1 cellular context compared by ENCODE assay signal in genomic region chr6:24402697-24403500, GRCh38.
TF ChIP-seq lines count a peak whose summit lies in the region.

Gene MRS2, plus strand, starts transcription at chr6:24402936. Its CDS starts 111 bp downstream, at chr6:24403047.

TF ChIP-seq in HCT116, 20 proteins besides CTCF, POLR2A, EP300 and RAD21 (continued from another document):
- peak; percentile 32 for TF ChIP-seq REST (IDR thresholded peaks at IDR 0.05; ENCODE audit: low read depth)
- no peak for TF ChIP-seq EZH2 (IDR thresholded peaks at IDR 0.05)
- peak; percentile 41; the same call in 1 of the 2 replicates for TF ChIP-seq EGR1 (IDR thresholded peaks at IDR 0.05; ENCODE audit: low read depth)
- TF ChIP-seq ATF3 (IDR thresholded peaks at IDR 0.05): no peak
- TF ChIP-seq ZNF274 (IDR thresholded peaks at IDR 0.05; ENCODE audit: low read depth, low read length): no peak
- TF ChIP-seq MAX (IDR thresholded peaks at IDR 0.05): peak; percentile 50
- TF ChIP-seq CEBPB (IDR thresholded peaks at IDR 0.05; ENCODE audit: low read depth): no peak
- no peak for TF ChIP-seq FOSL1 (IDR thresholded peaks at IDR 0.05; ENCODE audit: low read depth)
- TF ChIP-seq SIN3A (IDR thresholded peaks at IDR 0.05; ENCODE audit: low read depth): peak; percentile 49; the same call in 1 of the 2 replicates
